Comparison of ENCODE assay signal across 1 cellular context in genomic region chr16:57637424-57637823, GRCh38.
TF ChIP-seq lines count a peak whose summit lies in the region.

No MANE protein-coding gene starts in this region.

TF ChIP-seq in IMR-90, 13 proteins besides CTCF, POLR2A, EP300 and RAD21 (continued from another document):
- TF ChIP-seq ELK1 (IDR thresholded peaks at IDR 0.05; ENCODE audit: borderline replicate concordance, low read depth, low read length), result no peak
- TF ChIP-seq MXI1 (IDR thresholded peaks at IDR 0.05; ENCODE audit: borderline replicate concordance, low read depth, low read length), result no peak
- TF ChIP-seq MAFK (IDR thresholded peaks at IDR 0.05; ENCODE audit: low read depth, low read length), result no peak
- no peak for TF ChIP-seq FOS (IDR thresholded peaks at IDR 0.05; ENCODE audit: low read depth, low read length)
- TF ChIP-seq RCOR1 (IDR thresholded peaks at IDR 0.05; ENCODE audit: insufficient replicate concordance, low read length), result no peak
- TF ChIP-seq USF2 (IDR thresholded peaks at IDR 0.05; ENCODE audit: low read depth, low read length), result no peak
- no peak for TF ChIP-seq CEBPB (IDR thresholded peaks at IDR 0.05; ENCODE audit: low read depth, low read length)
- no peak for TF ChIP-seq BHLHE40 (IDR thresholded peaks at IDR 0.05; ENCODE audit: low read depth, low read length)
- TF ChIP-seq RFX5 (IDR thresholded peaks at IDR 0.05; ENCODE audit: low read depth, low read length), result no peak
- TF ChIP-seq CHD1 (IDR thresholded peaks at IDR 0.05; ENCODE audit: low read depth, low read length), result no peak
- no peak for TF ChIP-seq SMC3 (IDR thresholded peaks at IDR 0.05; ENCODE audit: low read depth, low read length)
TF ChIP-seq in IMR-90: peak in this region for 0.
